ENCODE assay signal across 8 cellular contexts in genomic region chr12:38664661-38665269, GRCh38.
DNase-seq lines count a peak whose midpoint lies in the region; ATAC-seq, FAIRE-seq and TF ChIP-seq lines count a peak whose summit lies in the region.

No MANE protein-coding gene starts in this region.

- H3K23me2 ChIP-seq in H1 (ENCODE audit: low read depth, low read length), result no peaks in the 10 kb centered on the region

- H2BK120ac ChIP-seq in H1 (replicated peaks; ENCODE audit: low read depth, low read length), result no peak overlapping the region

- H3K79me2 ChIP-seq in Karpas-422 (ENCODE audit: low read length), result no peaks in the 10 kb centered on the region
- H3K79me2 ChIP-seq in H1 (ENCODE audit: control insufficient read depth in 1 of 2, insufficient read depth in 2 of 2, low read length in 2 of 2), result no peaks in the 10 kb centered on the region

- TF ChIP-seq POLR2A in H1 (IDR thresholded peaks at IDR 0.05; ENCODE audit: control extremely low read depth in 1 of 2, low read depth in 2 of 2, low read length in 2 of 2) (no peak), stomach (IDR thresholded peaks at IDR 0.05) (no peak)

- H2AK5ac ChIP-seq in H1 (ENCODE audit: low read depth, low read length), result no peak overlapping the region

- H3K14ac ChIP-seq in H1 (ENCODE audit: insufficient read length), result no peak overlapping the region

- no peak overlapping the region for H3K27ac ChIP-seq in Karpas-422 (ENCODE audit: low read length)
- H3K27ac ChIP-seq in H1 (ENCODE audit: low read depth, low read length), result no peak overlapping the region
- H3K27ac ChIP-seq in stomach, result no peak overlapping the region

- H3K9ac ChIP-seq in Karpas-422 (ENCODE audit: low read length) (no peak overlapping the region), H1 (replicated peaks in 1 of 4; ENCODE audit: extremely low read depth in 1 of 4, low read depth in 3 of 4, low read length in 3 of 4) (no peak overlapping the region)

- no peak overlapping the region for H3K18ac ChIP-seq in H1 (ENCODE audit: extremely low read depth, low read length)

- H3K27me3 ChIP-seq in Karpas-422 (ENCODE audit: low read length), result no peaks in the 10 kb centered on the region
- no peaks in the 10 kb centered on the region for H3K27me3 ChIP-seq in H1 (replicated peaks in 1 of 4; ENCODE audit: control insufficient read depth in 3 of 4, extremely low read depth in 1 of 4, insufficient read depth in 3 of 4, low read length in 3 of 4)
- no peaks in the 10 kb centered on the region for H3K27me3 ChIP-seq in stomach

- H3K4me3 ChIP-seq in Karpas-422 (ENCODE audit: low read length), result no peak overlapping the region
- no peak overlapping the region for H3K4me3 ChIP-seq in H1 (ENCODE audit: extremely low read depth in 1 of 4, insufficient read depth in 2 of 4, low read depth in 3 of 4, low read length in 4 of 4)
- H3K4me3 ChIP-seq in stomach, result no peak overlapping the region

- no peaks in the 10 kb centered on the region for H3K79me1 ChIP-seq in H1 (ENCODE audit: low read depth, low read length)

- TF ChIP-seq EP300 in H1 (IDR thresholded peaks at IDR 0.05; ENCODE audit: borderline replicate concordance in 1 of 2, low read depth in 2 of 2, low read length in 2 of 2) (no peak), stomach (IDR thresholded peaks at IDR 0.05) (no peak)

- intact Hi-C loops in stomach (cut with DNase I; ENCODE audit: low total_unique reads), result no loop called here

- H3K4me1 ChIP-seq in Karpas-422 (ENCODE audit: low read length) (no peaks in the 10 kb centered on the region), H1 (replicated peaks in 1 of 4; ENCODE audit: control insufficient read depth in 3 of 4, insufficient read depth in 4 of 4, low read length in 3 of 4) (no peaks in the 10 kb centered on the region), stomach (no peaks in the 10 kb centered on the region)

- H4K5ac ChIP-seq in H1 (ENCODE audit: insufficient read length, low read depth, low read length), result no peak overlapping the region

- no peak overlapping the region for H2BK20ac ChIP-seq in H1 (ENCODE audit: low read length)

- H4K20me1 ChIP-seq in Karpas-422 (ENCODE audit: insufficient read depth, low read depth, low read length) (no peaks in the 10 kb centered on the region), H1 (replicated peaks in 1 of 2; ENCODE audit: control insufficient read depth in 1 of 2, insufficient read depth in 2 of 2, low read length in 2 of 2) (no peaks in the 10 kb centered on the region)

- no peak overlapping the region for H4K91ac ChIP-seq in H1 (replicated peaks; ENCODE audit: insufficient read length, low read length)

- H3K4me3 Mint-ChIP-seq in type B pancreatic cell, result no peak overlapping the region

- POLR2A ChIA-PET in H1 (lab: Charles Lee; ENCODE audit: partially characterized antibody), result no interaction called here

- H2BK15ac ChIP-seq in H1 (ENCODE audit: low read length), result no peak overlapping the region

- H3K4me1 Mint-ChIP-seq in type B pancreatic cell (ENCODE audit: unreplicated experiment), result peaks cover 3% of the 10 kb centered on the region

- no peaks in the 10 kb centered on the region for H3K9me2 ChIP-seq in Karpas-422 (replicated peaks; ENCODE audit: insufficient read depth, low read length)

- DNase-seq in D721Med (ENCODE audit: insufficient read length, low spot score) (no peak), Karpas-422 (peak; percentile 50), H1 (ENCODE audit: low read depth in 1 of 2, low spot score in 2 of 2) (no peak), type B pancreatic cell (ENCODE audit: extremely low spot score, unreplicated experiment) (no peak), stomach (no peak), NCI-H128 (lab: John Stamatoyannopoulos, UW; ENCODE audit: unreplicated experiment) (no peak)
- DNase-seq in stimulated activated CD4-positive, alpha-beta T cell treated with anti-CD3 and anti-CD28 coated beads, Interleukin-2, amount 100 ng/mL, for 24 hours, result no peak

- H3K36me3 Mint-ChIP-seq in type B pancreatic cell, result no peaks in the 10 kb centered on the region

- no peak overlapping the region for H2BK12ac ChIP-seq in H1 (ENCODE audit: low read depth, low read length)

- peak; percentile 62 to 65 for TF ChIP-seq RAD21 in H1 (IDR thresholded peaks at IDR 0.05 in 1 of 2, conservative IDR thresholded peaks at IDR 0.05 in 1 of 2; ENCODE audit: low read depth in 2 of 2, low read length in 2 of 2)

- H3K27me3 Mint-ChIP-seq in type B pancreatic cell, result no peaks in the 10 kb centered on the region

- no peak overlapping the region for H3K4ac ChIP-seq in H1 (replicated peaks; ENCODE audit: insufficient read length, low read depth, low read length)

- CTCF ChIA-PET in H1 (lab: Charles Lee; ENCODE audit: partially characterized antibody), result interaction anchor here (0.6 to 2.1 kb wide), 14 partner anchors 8 to 441 kb away, joined by 3 to 7 read pairs (median 3); no protein-coding TSS in a partner anchor

- FAIRE-seq in D721Med (lab: Jason Lieb, UNC) (no peak), H1 (lab: Jason Lieb, UNC) (peak; percentile 66)

- TF ChIP-seq CTCF in D721Med (IDR thresholded peaks at IDR 0.05; ENCODE audit: insufficient read depth, missing control alignments) (peak; percentile 48), H1 (IDR thresholded peaks at IDR 0.05; ENCODE audit: control extremely low read depth in 1 of 3, insufficient read depth in 1 of 3, low read depth in 1 of 3, low read length in 3 of 3) (peak in 2 of 3 experiments; percentile 46 to 67; a peak in 3 of 4 replicates), type B pancreatic cell (conservative IDR thresholded peaks at IDR 0.05) (peak; percentile 70), stomach (IDR thresholded peaks at IDR 0.05) (peak in 1 of 7 experiments; percentile 9)

- H3K4me2 ChIP-seq in Karpas-422 (ENCODE audit: low read depth, low read length, poor library complexity, severe bottlenecking) (no peak overlapping the region), H1 (ENCODE audit: insufficient read depth in 1 of 2, low read depth in 2 of 2, low read length in 2 of 2) (no peak overlapping the region)

- peaks cover 6% of the 10 kb centered on the region for H3K9me3 Mint-ChIP-seq in type B pancreatic cell

- ATAC-seq in GM21367 (IDR thresholded peaks at IDR 0.05; ENCODE audit: unreplicated experiment), result peak; percentile 80

- H3K27ac Mint-ChIP-seq in type B pancreatic cell, result no peak overlapping the region

- H4K8ac ChIP-seq in H1 (ENCODE audit: extremely low read depth, insufficient read depth, low read length), result no peak overlapping the region

- H2AFZ ChIP-seq in Karpas-422 (ENCODE audit: low read length) (no peak overlapping the region), H1 (ENCODE audit: low read length) (no peak overlapping the region)

- H3K9me3 ChIP-seq in Karpas-422 (ENCODE audit: low read length), result peaks cover 20% of the 10 kb centered on the region
- H3K9me3 ChIP-seq in H1 (ENCODE audit: insufficient read depth in 2 of 2, low read depth in 1 of 2, low read length in 1 of 2), result no peaks in the 10 kb centered on the region
- peaks cover 0 to 21% (median 5%) of the 10 kb centered on the region in 4 donors for H3K9me3 ChIP-seq in stomach

- H3K56ac ChIP-seq in H1 (replicated peaks; ENCODE audit: insufficient read length, low read depth, low read length), result no peak overlapping the region

- no peaks in the 10 kb centered on the region; the same call in 1 of the 2 replicates for H3K36me3 ChIP-seq in Karpas-422 (ENCODE audit: insufficient read depth, low read length)
- H3K36me3 ChIP-seq in H1 (ENCODE audit: control insufficient read depth in 2 of 4, insufficient read depth in 4 of 4, low read length in 3 of 4), result no peaks in the 10 kb centered on the region
- H3K36me3 ChIP-seq in stomach, result peaks cover 0 to 22% (median 2%) of the 10 kb centered on the region in 4 donors

- H2BK5ac ChIP-seq in H1 (ENCODE audit: low read depth, low read length), result no peak overlapping the region

- no peak overlapping the region for H3K23ac ChIP-seq in H1 (ENCODE audit: insufficient read length)

TF ChIP-seq in H1, 55 proteins besides CTCF, POLR2A, EP300 and RAD21:
- TF ChIP-seq HDAC6 (IDR thresholded peaks at IDR 0.05; ENCODE audit: low read depth, low read length) (no peak), SP1 (IDR thresholded peaks at IDR 0.05; ENCODE audit: low read depth, low read length) (no peak), CTBP2 (IDR thresholded peaks at IDR 0.05; ENCODE audit: borderline replicate concordance, insufficient read depth, insufficient read length, low read length) (no peak), SIRT6 (IDR thresholded peaks at IDR 0.05; ENCODE audit: low read length) (no peak)
TF ChIP-seq in H1: peak in this region for 0.
